25 cellular contexts compared by ENCODE assay signal in genomic region chr14:81005540-81006228, GRCh38. TPM values are rescaled to one million over a fixed set of nuclear protein-coding genes. Genes with fewer than 3 reads are reported as not detected.
DNase-seq lines count a peak whose midpoint lies in the region; ATAC-seq, FAIRE-seq and TF ChIP-seq lines count a peak whose summit lies in the region.
"Had no signal": no experiment of that assay in that cellular context is flagged by ENCODE, and none has a peak within 500 bp of the region (broad histone marks: within the 10 kb centered on the region; RNA-seq: fewer than 3 reads in every experiment).

No MANE protein-coding gene starts in this region.

- H3K4me3 ChIP-seq in HepG2 (replicated peaks in 1 of 3; ENCODE audit: insufficient read depth in 1 of 3, low read depth in 2 of 3, low read length in 3 of 3) (no peak overlapping the region), right lobe of liver (no peak overlapping the region), fibroblast of mammary gland (ENCODE audit: control insufficient read depth, low read depth, low read length) (no peak overlapping the region)
- H3K4me3 ChIP-seq: BLaER1, GM23338 had no signal

- TF ChIP-seq RAD21 in HepG2 (CRISPR knock-in tag; IDR thresholded peaks at IDR 0.05), result no peak

- no TSS peak for BruUV-seq in HepG2 (replicated peaks; lab: Mats Ljungman, UMichigan)

- ATAC-seq in Right ventricle myocardium superior (ENCODE audit: poor library complexity) (peak; percentile 46), HepG2 (no peak), right lobe of liver (no peak)
- peak; percentile 74 for ATAC-seq in stimulated activated effector memory CD8-positive, alpha-beta T cell treated with anti-CD3 and anti-CD28 coated beads, Interleukin-12 subunit alpha, Interleukin-12 subunit beta, amount 100 ng/mL, for 72 hours
- ATAC-seq: GM23338 had no signal

- in situ Hi-C loops in HepG2 (cut with HindIII; ENCODE audit: extremely low pct_ligation_motif_present, low pct_unique_long_range_greater_than_20kb), result no loop called here

- no peaks in the 10 kb centered on the region for H3K4me1 ChIP-seq in HepG2 (ENCODE audit: insufficient read depth, low read length)
- no peaks in the 10 kb centered on the region for H3K4me1 ChIP-seq in right lobe of liver
- H3K4me1 ChIP-seq: BLaER1 had no signal

- POLR2A ChIA-PET in HepG2 (lab: Yijun Ruan, JAX), result no interaction called here

- intact Hi-C loops in Right ventricle myocardium superior (cut with DNase I), result no loop called here
- intact Hi-C loops in cardiac septum (cut with DNase I), result no loop called here
- intact Hi-C loops in HepG2 (cut with micrococcal nuclease; ENCODE audit: unreplicated experiment), result no loop called here
- intact Hi-C loops in right lobe of liver (cut with DNase I), result no loop called here

- H3K27ac Mint-ChIP-seq in stimulated activated effector memory CD8-positive, alpha-beta T cell treated with anti-CD3 and anti-CD28 coated beads, Interleukin-12 subunit alpha, Interleukin-12 subunit beta, amount 100 ng/mL, for 72 hours, result no peak overlapping the region
- H3K27ac Mint-ChIP-seq: CD14-positive monocyte; CD4-positive, alpha-beta memory T cell; GM23338 had no signal

- CTCF ChIA-PET in HepG2 (lab: Yijun Ruan, JAX; ENCODE audit: low intra/inter-chr PET ratio, low total read pairs), result no interaction called here

- no peaks in the 10 kb centered on the region for H3K9me3 ChIP-seq in HepG2 (ENCODE audit: low read length)
- H3K9me3 ChIP-seq in right lobe of liver, result no peaks in the 10 kb centered on the region
- H3K9me3 ChIP-seq: BLaER1 had no signal

- no peak overlapping the region for H2AFZ ChIP-seq in HepG2 (ENCODE audit: low read length)
- H2AFZ ChIP-seq: GM23338 had no signal

- TF ChIP-seq CTCF in HepG2 (CRISPR knock-in tag; IDR thresholded peaks at IDR 0.05), result no peak
- TF ChIP-seq CTCF in right lobe of liver (IDR thresholded peaks at IDR 0.05), result no peak
- no peak for TF ChIP-seq CTCF in fibroblast of mammary gland (conservative IDR thresholded peaks at IDR 0.05; ENCODE audit: control insufficient read depth, insufficient read depth, low read depth, low read length)

- H3K4me1 Mint-ChIP-seq in stimulated activated effector memory CD8-positive, alpha-beta T cell treated with anti-CD3 and anti-CD28 coated beads, Interleukin-12 subunit alpha, Interleukin-12 subunit beta, amount 100 ng/mL, for 72 hours, result no peaks in the 10 kb centered on the region
- H3K4me1 Mint-ChIP-seq: CD14-positive monocyte; CD4-positive, alpha-beta memory T cell; GM23338 had no signal

- H3K27ac ChIP-seq in HepG2 (ENCODE audit: extremely low read length, insufficient read depth, low read length) (no peak overlapping the region), right lobe of liver (no peak overlapping the region)
- H3K27ac ChIP-seq: BLaER1, HL-60 had no signal

- H3K36me3 ChIP-seq in HepG2 (replicated peaks in 1 of 2; ENCODE audit: control insufficient read depth in 1 of 2, insufficient read depth in 2 of 2, low read length in 2 of 2) (no peaks in the 10 kb centered on the region), right lobe of liver (no peaks in the 10 kb centered on the region)
- H3K36me3 ChIP-seq: BLaER1 had no signal

- FAIRE-seq in HepG2 (lab: Jason Lieb, UNC), result no peak
- FAIRE-seq: GM12892, GM18507, H54 had no signal

- H3K36me3 Mint-ChIP-seq in stimulated activated effector memory CD8-positive, alpha-beta T cell treated with anti-CD3 and anti-CD28 coated beads, Interleukin-12 subunit alpha, Interleukin-12 subunit beta, amount 100 ng/mL, for 72 hours, result no peaks in the 10 kb centered on the region
- H3K36me3 Mint-ChIP-seq: CD14-positive monocyte; CD4-positive, alpha-beta memory T cell had no signal

- no peak for DNase-seq in Right ventricle myocardium superior
- no peak for DNase-seq in cardiac septum (ENCODE audit: low spot score)
- DNase-seq in HepG2 (ENCODE audit: low spot score), result no peak
- no peak for DNase-seq in right lobe of liver
- DNase-seq in fibroblast of mammary gland (ENCODE audit: low read depth), result peak; percentile 34
- DNase-seq in stimulated activated effector memory CD8-positive, alpha-beta T cell treated with anti-CD3 and anti-CD28 coated beads, Interleukin-12 subunit alpha, Interleukin-12 subunit beta, amount 100 ng/mL, for 72 hours (ENCODE audit: low spot score in 2 of 2), result no peak
- DNase-seq in cerebellum (ENCODE audit: low spot score), result no peak
- DNase-seq in hypothalamus (lab: John Stamatoyannopoulos, UW), result no peak
- DNase-seq: 8988T; CD4-positive, alpha-beta memory T cell; DMS153; DMS79; GDM1; HCEC 1CT had no signal

- H3K9ac ChIP-seq in HepG2 (ENCODE audit: insufficient read depth, low read depth, low read length), result no peak overlapping the region
- H3K9ac ChIP-seq: BLaER1 had no signal

- TF ChIP-seq POLR2A in HepG2 (IDR thresholded peaks at IDR 0.05; ENCODE audit: insufficient read depth in 1 of 2, low read depth in 2 of 2, low read length in 2 of 2) (no peak), right lobe of liver (IDR thresholded peaks at IDR 0.05) (no peak)

- H3K4me3 Mint-ChIP-seq in stimulated activated effector memory CD8-positive, alpha-beta T cell treated with anti-CD3 and anti-CD28 coated beads, Interleukin-12 subunit alpha, Interleukin-12 subunit beta, amount 100 ng/mL, for 72 hours, result no peak overlapping the region
- H3K4me3 Mint-ChIP-seq: CD14-positive monocyte; CD4-positive, alpha-beta memory T cell; GM23338 had no signal

- 8% methylated on average over 8 of the region's 8 CpGs for WGBS in HepG2 (ENCODE audit: low lambda C conversion rate)
- WGBS in right lobe of liver (ENCODE audit: insufficient coverage, low coverage, low lambda C conversion rate, missing lambda C conversion rate), result 78% methylated on average over 8 of the region's 8 CpGs

- no peaks in the 10 kb centered on the region for H4K20me1 ChIP-seq in HepG2 (ENCODE audit: insufficient read depth, low read length)
- H4K20me1 ChIP-seq: BLaER1 had no signal

- TF ChIP-seq EP300 in HepG2 (IDR thresholded peaks at IDR 0.05; ENCODE audit: low read depth in 2 of 2, low read length in 2 of 2), result no peak
- TF ChIP-seq EP300 in HepG2 (CRISPR knock-in tag; IDR thresholded peaks at IDR 0.05; ENCODE audit: borderline replicate concordance), result no peak

- H3K27me3 ChIP-seq in HepG2 (ENCODE audit: control insufficient read depth in 1 of 2, insufficient read depth in 2 of 2, low read length in 2 of 2), result peaks cover 0 to 8% of the 10 kb centered on the region in 2 experiments; a peak in 1 of 5 replicates
- no peaks in the 10 kb centered on the region for H3K27me3 ChIP-seq in right lobe of liver
- H3K27me3 ChIP-seq: BLaER1 had no signal

- H3K4me2 ChIP-seq in HepG2 (ENCODE audit: low read depth, low read length), result no peak overlapping the region
- H3K4me2 ChIP-seq: BLaER1, GM23338 had no signal

- H3K79me2 ChIP-seq in HepG2 (ENCODE audit: insufficient read depth, low read length), result no peaks in the 10 kb centered on the region

- H3K9me3 Mint-ChIP-seq in stimulated activated effector memory CD8-positive, alpha-beta T cell treated with anti-CD3 and anti-CD28 coated beads, Interleukin-12 subunit alpha, Interleukin-12 subunit beta, amount 100 ng/mL, for 72 hours, result no peaks in the 10 kb centered on the region
- H3K9me3 Mint-ChIP-seq: CD14-positive monocyte; CD4-positive, alpha-beta memory T cell; GM23338 had no signal

TF ChIP-seq in HepG2, 621 proteins besides CTCF, POLR2A, EP300 and RAD21 (continues in another document):
- no peak for TF ChIP-seq HDAC1 (CRISPR knock-in tag; IDR thresholded peaks at IDR 0.05)
- TF ChIP-seq, protein P1, sequence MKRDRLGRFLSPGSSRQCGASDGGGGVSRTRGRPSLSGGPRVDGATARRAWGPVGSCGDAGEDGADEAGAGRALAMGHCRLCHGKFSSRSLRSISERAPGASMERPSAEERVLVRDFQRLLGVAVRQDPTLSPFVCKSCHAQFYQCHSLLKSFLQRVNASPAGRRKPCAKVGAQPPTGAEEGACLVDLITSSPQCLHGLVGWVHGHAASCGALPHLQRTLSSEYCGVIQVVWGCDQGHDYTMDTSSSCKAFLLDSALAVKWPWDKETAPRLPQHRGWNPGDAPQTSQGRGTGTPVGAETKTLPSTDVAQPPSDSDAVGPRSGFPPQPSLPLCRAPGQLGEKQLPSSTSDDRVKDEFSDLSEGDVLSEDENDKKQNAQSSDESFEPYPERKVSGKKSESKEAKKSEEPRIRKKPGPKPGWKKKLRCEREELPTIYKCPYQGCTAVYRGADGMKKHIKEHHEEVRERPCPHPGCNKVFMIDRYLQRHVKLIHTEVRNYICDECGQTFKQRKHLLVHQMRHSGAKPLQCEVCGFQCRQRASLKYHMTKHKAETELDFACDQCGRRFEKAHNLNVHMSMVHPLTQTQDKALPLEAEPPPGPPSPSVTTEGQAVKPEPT (CRISPR knock-in tag; IDR thresholded peaks at IDR 0.05; ENCODE audit: low read depth), result no peak

RNA-seq across cellular contexts. Expression of gene TSHR, which starts 50.3 kb away (rescaled TPM):
- total RNA-seq in Right ventricle myocardium superior (not detected), cardiac septum (not detected), HepG2 (2016; rRNA removed; fragmentation: Illumina TruSeq; extraction: Trizol) (not detected in 2 replicates), right lobe of liver (under 1 TPM in 1 of 6 experiments, not detected in 5; 0.37 TPM), cerebellum (1.5 TPM)
- total RNA-seq in HepG2 (2016; cell fraction: cytosol; rRNA removed; fragmentation: Illumina TruSeq; extraction: Trizol; ENCODE audit: low read depth), result not detected in 2 replicates
- not detected in 2 replicates for total RNA-seq in HepG2 (2016; cell fraction: insoluble cytoplasmic fraction; rRNA removed; fragmentation: Illumina TruSeq; extraction: Trizol)
- total RNA-seq in HepG2 (2016; cell fraction: membrane; rRNA removed; fragmentation: Illumina TruSeq; extraction: Trizol), result not detected in 2 replicates
- not detected in 2 replicates for total RNA-seq in HepG2 (2016; cell fraction: nucleus; rRNA removed; fragmentation: Illumina TruSeq; extraction: Trizol)
- not detected in 2 replicates for polyA plus RNA-seq in HepG2 (2011; rRNA removed)
- not detected in 2 replicates for polyA plus RNA-seq in HepG2 (2011; cell fraction: cytosol; rRNA removed)
- polyA plus RNA-seq in HepG2 (2011; cell fraction: nucleus; rRNA removed), result not detected in 2 replicates
- polyA plus RNA-seq in HepG2 (2012), result 0.07 TPM in 1 of 2 replicates, not detected in the other
- not detected in 2 replicates for polyA plus RNA-seq in HepG2 (2016; cell fraction: cytosol; fragmentation: Illumina TruSeq; extraction: Trizol; ENCODE audit: low read depth)
- not detected in 2 replicates for polyA plus RNA-seq in HepG2 (2016; cell fraction: insoluble cytoplasmic fraction; fragmentation: Illumina TruSeq; extraction: Trizol; ENCODE audit: low read depth)
- polyA plus RNA-seq in HepG2 (2016; cell fraction: membrane; fragmentation: Illumina TruSeq; extraction: Trizol; ENCODE audit: low read depth), result not detected in 2 replicates
- not detected in 2 replicates for polyA plus RNA-seq in HepG2 (2016; cell fraction: nucleus; fragmentation: Illumina TruSeq; extraction: Trizol; ENCODE audit: insufficient read depth, low read depth)
- not detected in 2 replicates for polyA minus RNA-seq in HepG2 (2011; rRNA and poly(A)+ RNA removed; ENCODE audit: low replicate concordance)
- polyA minus RNA-seq in HepG2 (2011; cell fraction: cytosol; rRNA and poly(A)+ RNA removed), result not detected in 2 replicates
- not detected in 2 replicates for polyA minus RNA-seq in HepG2 (2011; cell fraction: nucleus; rRNA and poly(A)+ RNA removed)
- total RNA-seq: A673, Daoy, HT1080 had no signal
- polyA plus RNA-seq: AG04450, CD14-positive monocyte had no signal

Comparison
In these comparisons a context has a peak if more than half of its experiments do, and no peak if none do; other contexts are left out.
1. ATAC-seq: peak in Right ventricle myocardium superior (single experiment) and stimulated activated effector memory CD8-positive, alpha-beta T cell treated with anti-CD3 and anti-CD28 coated beads, Interleukin-12 subunit alpha, Interleukin-12 subunit beta, amount 100 ng/mL, for 72 hours (single experiment); none in HepG2 (single experiment) and right lobe of liver (0 of 4).